1 cellular context compared by ENCODE assay signal in the genomic region with DNA sequence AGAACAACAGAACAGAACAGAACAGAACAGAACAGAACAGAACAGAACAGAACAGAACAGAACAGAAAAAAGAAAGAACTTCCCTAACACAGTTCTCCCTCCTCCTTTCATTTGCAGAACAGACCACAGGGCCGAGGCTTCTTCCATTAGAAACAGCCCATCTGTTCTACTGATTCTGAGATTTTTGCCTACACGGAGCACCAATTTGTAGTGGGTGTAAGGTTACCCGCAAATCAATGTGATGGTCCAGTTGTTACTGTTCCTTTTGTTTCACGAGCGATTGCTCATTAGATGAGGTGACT.
TF ChIP-seq lines count a peak whose summit lies in the region.

No MANE protein-coding gene starts in this region.

TF ChIP-seq in HCT116, 20 proteins besides CTCF, POLR2A, EP300 and RAD21 (continued from another document):
- no peak for TF ChIP-seq REST (IDR thresholded peaks at IDR 0.05; ENCODE audit: low read depth)
- no peak for TF ChIP-seq CBX3 (IDR thresholded peaks at IDR 0.05; ENCODE audit: low read depth)
- no peak for TF ChIP-seq ATF3 (IDR thresholded peaks at IDR 0.05)
- no peak for TF ChIP-seq CEBPB (IDR thresholded peaks at IDR 0.05; ENCODE audit: low read depth)
